Comparison of ENCODE assay signal across 22 cellular contexts in genomic region chr3:185351371-185351770, GRCh38. TPM values are rescaled to one million over a fixed set of nuclear protein-coding genes. Genes with fewer than 3 reads are reported as not detected.
DNase-seq lines count a peak whose midpoint lies in the region; ATAC-seq, FAIRE-seq and TF ChIP-seq lines count a peak whose summit lies in the region.
"Had no signal": no experiment of that assay in that cellular context is flagged by ENCODE, and none has a peak within 500 bp of the region (broad histone marks: within the 10 kb centered on the region; RNA-seq: fewer than 3 reads in every experiment).

No MANE protein-coding gene starts in this region.

- no TSS peak for BruUV-seq in IMR-90 (replicated peaks; lab: Mats Ljungman, UMichigan)

- intact Hi-C loops in IMR-90 (cut with micrococcal nuclease): loop anchor here (5.0 kb wide), 1 partner anchor 226 kb away; no protein-coding TSS in a partner anchor

- no peak overlapping the region for H3K14ac ChIP-seq in IMR-90 (replicated peaks; ENCODE audit: low read depth, low read length)
- H3K14ac ChIP-seq in mesenchymal stem cell (ENCODE audit: low read length in 2 of 2): no peak overlapping the region

- H3K18ac ChIP-seq in IMR-90 (ENCODE audit: low read depth, low read length) (no peak overlapping the region), mesenchymal stem cell (ENCODE audit: low read depth in 1 of 2, low read length in 2 of 2) (no peak overlapping the region)

- H3K23ac ChIP-seq in IMR-90 (ENCODE audit: low read depth, low read length): no peak overlapping the region
- no peak overlapping the region for H3K23ac ChIP-seq in mesenchymal stem cell (ENCODE audit: low read length in 2 of 2)

- H4K8ac ChIP-seq in IMR-90 (ENCODE audit: low read depth in 2 of 2, low read length in 2 of 2) (no peak overlapping the region), mesenchymal stem cell (ENCODE audit: low read length) (no peak overlapping the region)

- H3K9me1 ChIP-seq in IMR-90 (ENCODE audit: insufficient read depth, low read length): no peaks in the 10 kb centered on the region

- peak; percentile 40 for DNase-seq in AG20443 (ENCODE audit: low spot score)
- peak; percentile 49 for DNase-seq in IMR-90
- DNase-seq in epithelial cell of proximal tubule (ENCODE audit: low read depth): peak; percentile 87
- DNase-seq in mesenchymal stem cell: no peak
- no peak for DNase-seq in DMS79 (lab: John Stamatoyannopoulos, UW)
- no peak for DNase-seq in small intestine
- DNase-seq: activated CD4-positive, alpha-beta T cell treated with anti-CD3 and anti-CD28 coated beads for 36 hours; activated CD8-positive, alpha-beta memory T cell treated with anti-CD3 and anti-CD28 coated beads for 24 hours; activated T-cell treated with anti-CD3 and anti-CD28 coated beads, Interleukin-2, amount 50 U/mL, for 1 hour; C1 segment of cervical spinal cord; effector CD8-positive, alpha-beta T cell; Karpas-422; MV-4-11; NCI-H1694; NCI-H510A treated with DMSO at 0.1 percent for 48 hours; upper lobe of right lung had no signal

- TF ChIP-seq CTCF in IMR-90 (conservative IDR thresholded peaks at IDR 0.05; ENCODE audit: low read depth, low read length) (no peak), epithelial cell of proximal tubule (conservative IDR thresholded peaks at IDR 0.05; ENCODE audit: low read depth, low read length) (no peak)

- H3K56ac ChIP-seq in IMR-90 (ENCODE audit: extremely low read depth, insufficient read depth, low read length): no peak overlapping the region

- no peak overlapping the region for H2BK12ac ChIP-seq in mesenchymal stem cell (ENCODE audit: low read length in 2 of 2)

- H3K79me1 ChIP-seq in IMR-90 (ENCODE audit: low read depth in 1 of 2, low read length in 2 of 2) (no peaks in the 10 kb centered on the region), mesenchymal stem cell (replicated peaks; ENCODE audit: low read length, poor library complexity, severe bottlenecking) (peaks cover 10% of the 10 kb centered on the region)

- H3K4ac ChIP-seq in IMR-90 (ENCODE audit: low read depth, low read length) (no peak overlapping the region), mesenchymal stem cell (ENCODE audit: low read depth in 1 of 2, low read length in 2 of 2) (no peak overlapping the region)

- no peak overlapping the region for H2AFZ ChIP-seq in IMR-90 (replicated peaks; ENCODE audit: low read length, poor library complexity)
- H2AFZ ChIP-seq in mesenchymal stem cell (ENCODE audit: low read depth, low read length): no peak overlapping the region

- 83% methylated on average over 1 of the region's 2 CpGs; no CpG with 5 or more reads in 1 of the 2 experiments for WGBS in IMR-90 (ENCODE audit: extremely low coverage in 2 of 2, insufficient read length in 1 of 2), 2 experiments
- 93% methylated on average over 1 of the region's 2 CpGs for WGBS in mesenchymal stem cell
- WGBS in small intestine, 3 donors: 70 to 79% (median 78%) methylated on average over 2 of the region's 2 CpGs

- POLR2A ChIA-PET in IMR-90 (lab: Charles Lee; ENCODE audit: unreplicated experiment): no interaction called here

- H4K91ac ChIP-seq in IMR-90 (ENCODE audit: insufficient read depth, low read depth, low read length) (no peak overlapping the region), mesenchymal stem cell (ENCODE audit: low read length) (no peak overlapping the region)

- no peak overlapping the region for H4K5ac ChIP-seq in IMR-90 (ENCODE audit: low read depth, low read length)

- H3K4me1 ChIP-seq in IMR-90 (ENCODE audit: control insufficient read depth, insufficient read depth, low read length): no peaks in the 10 kb centered on the region
- H3K4me1 ChIP-seq in mesenchymal stem cell (ENCODE audit: control insufficient read depth, insufficient read depth, low read depth, low read length): no peaks in the 10 kb centered on the region
- no peaks in the 10 kb centered on the region for H3K4me1 ChIP-seq in small intestine (ENCODE audit: control insufficient read depth in 2 of 2, insufficient read depth in 1 of 2, low read depth in 1 of 2, low read length in 1 of 2)
- H3K4me1 ChIP-seq: upper lobe of right lung had no signal

- H3K36me3 ChIP-seq in IMR-90 (ENCODE audit: control insufficient read depth, insufficient read depth, low read length) (no peaks in the 10 kb centered on the region), mesenchymal stem cell (ENCODE audit: control insufficient read depth in 1 of 2, insufficient read depth in 2 of 2, low read depth in 1 of 2, low read length in 2 of 2) (no peaks in the 10 kb centered on the region), small intestine (ENCODE audit: control insufficient read depth in 2 of 2, insufficient read depth in 2 of 2, low read length in 2 of 2) (no peaks in the 10 kb centered on the region)
- H3K36me3 ChIP-seq: brain microvascular endothelial cell, upper lobe of right lung had no signal

- H3K4me3 ChIP-seq in IMR-90 (ENCODE audit: insufficient read depth, low read depth, low read length) (no peak overlapping the region), epithelial cell of proximal tubule (ENCODE audit: low read depth, low read length) (no peak overlapping the region), mesenchymal stem cell (ENCODE audit: insufficient read depth in 1 of 2, low read depth in 1 of 2, low read length in 2 of 2) (no peak overlapping the region), small intestine (ENCODE audit: low read depth in 1 of 2, low read length in 2 of 2) (no peak overlapping the region)
- H3K4me3 ChIP-seq: lung, upper lobe of right lung had no signal

- H2BK15ac ChIP-seq in IMR-90 (ENCODE audit: low read depth, low read length) (no peak overlapping the region), mesenchymal stem cell (ENCODE audit: low read depth, poor library complexity, severe bottlenecking) (no peak overlapping the region)

- no peak for FAIRE-seq in small intestine (lab: Jason Lieb, UNC)
- FAIRE-seq: HTR-8/SVneo had no signal

- TF ChIP-seq RAD21 in IMR-90 (IDR thresholded peaks at IDR 0.05; ENCODE audit: low read length): no peak

- no peak overlapping the region for H2BK120ac ChIP-seq in IMR-90 (ENCODE audit: low read depth, low read length)
- no peak overlapping the region for H2BK120ac ChIP-seq in mesenchymal stem cell (ENCODE audit: low read depth, low read length)

- H3K27ac ChIP-seq in IMR-90 (ENCODE audit: insufficient read depth, low read length) (no peak overlapping the region), mesenchymal stem cell (ENCODE audit: low read length, poor library complexity, severe bottlenecking) (peak overlapping the region; percentile 98), small intestine (ENCODE audit: low read depth in 1 of 2, low read length in 1 of 2) (no peak overlapping the region)
- H3K27ac ChIP-seq: upper lobe of right lung had no signal

- no peak overlapping the region for H2BK5ac ChIP-seq in IMR-90 (ENCODE audit: low read depth, low read length, poor library complexity, severe bottlenecking)
- H2BK5ac ChIP-seq in mesenchymal stem cell (ENCODE audit: low read depth, low read length, poor library complexity, severe bottlenecking): peak overlapping the region; percentile 73

- ATAC-seq in IMR-90 (ENCODE audit: low read depth) (no peak), HG03460 (IDR thresholded peaks at IDR 0.05; ENCODE audit: unreplicated experiment) (no peak), HG03196 (IDR thresholded peaks at IDR 0.05; ENCODE audit: unreplicated experiment) (no peak)
- ATAC-seq: activated CD4-positive, alpha-beta T cell treated with anti-CD3 and anti-CD28 coated beads for 36 hours; sciatic nerve; upper lobe of right lung had no signal

- H4K20me1 ChIP-seq in IMR-90 (ENCODE audit: insufficient read depth, low read length): no peaks in the 10 kb centered on the region

- H2AK5ac ChIP-seq in IMR-90 (ENCODE audit: low read depth, low read length) (no peak overlapping the region), mesenchymal stem cell (ENCODE audit: low read length, severe bottlenecking) (no peak overlapping the region)

- in situ Hi-C loops in IMR-90 (cut with MboI; ENCODE audit: low sequenced_read_pairs): no loop called here

- H3K9me3 ChIP-seq in IMR-90 (ENCODE audit: control insufficient read depth, insufficient read depth, low read length) (no peaks in the 10 kb centered on the region), mesenchymal stem cell (ENCODE audit: control insufficient read depth, low read length) (no peaks in the 10 kb centered on the region), small intestine (ENCODE audit: control insufficient read depth, low read depth) (no peaks in the 10 kb centered on the region)
- H3K9me3 ChIP-seq: upper lobe of right lung had no signal

- dilution Hi-C loops in IMR-90 (cut with HindIII; ENCODE audit: low sequenced_read_pairs, unreplicated experiment): no loop called here

- no peak overlapping the region for H2BK20ac ChIP-seq in IMR-90 (ENCODE audit: low read depth, low read length)

- H3K27me3 ChIP-seq in IMR-90 (ENCODE audit: control insufficient read depth, insufficient read depth, low read length): no peaks in the 10 kb centered on the region
- H3K27me3 ChIP-seq in mesenchymal stem cell (ENCODE audit: control insufficient read depth in 1 of 2, insufficient read depth in 1 of 2, low read length in 2 of 2): no peaks in the 10 kb centered on the region
- no peaks in the 10 kb centered on the region for H3K27me3 ChIP-seq in small intestine (ENCODE audit: control insufficient read depth in 2 of 2, insufficient read depth in 2 of 2, low read length in 2 of 2)
- H3K27me3 ChIP-seq: brain microvascular endothelial cell, upper lobe of right lung had no signal

- CTCF ChIA-PET in IMR-90 (lab: Yijun Ruan, JAX): no interaction called here

- H3K9ac ChIP-seq in IMR-90 (ENCODE audit: low read depth, low read length) (no peak overlapping the region), mesenchymal stem cell (ENCODE audit: low read length) (peak overlapping the region; percentile 17)

- TF ChIP-seq POLR2A in IMR-90 (IDR thresholded peaks at IDR 0.05; ENCODE audit: low read depth, low read length): no peak

- no peak overlapping the region for H3K4me2 ChIP-seq in IMR-90 (ENCODE audit: low read depth, low read length)
- no peak overlapping the region for H3K4me2 ChIP-seq in mesenchymal stem cell (ENCODE audit: low read length, poor library complexity, severe bottlenecking)

- no peak overlapping the region for H2AK9ac ChIP-seq in IMR-90 (replicated peaks; ENCODE audit: low read depth, low read length, poor library complexity)

TF ChIP-seq in IMR-90, 13 proteins besides CTCF, POLR2A, EP300 and RAD21 (continues in another document):
- TF ChIP-seq BHLHE40 (IDR thresholded peaks at IDR 0.05; ENCODE audit: low read depth, low read length) (no peak), SMC3 (IDR thresholded peaks at IDR 0.05; ENCODE audit: low read depth, low read length) (no peak), FOS (IDR thresholded peaks at IDR 0.05; ENCODE audit: low read depth, low read length) (no peak), MXI1 (IDR thresholded peaks at IDR 0.05; ENCODE audit: borderline replicate concordance, low read depth, low read length) (no peak)

RNA-seq across cellular contexts. Expression of gene MAP3K13, which starts 11.6 kb away (rescaled TPM):
- total RNA-seq in IMR-90 (2012; rRNA removed) (17.6 and 19.2 TPM in 2 replicates), epithelial cell of proximal tubule (14.5 and 20.0 TPM in 2 replicates)
- polyA plus RNA-seq in IMR-90 (2012; rRNA removed) (8.6 and 9.9 TPM in 2 replicates), small intestine (10 to 100 TPM; 20.3 to 42.0 (median 31.1) TPM)
- polyA plus RNA-seq in IMR-90 (2012; cell fraction: cytosol; rRNA removed): 2.5 and 2.8 TPM in 2 replicates
- polyA plus RNA-seq in IMR-90 (2012; cell fraction: nucleus; rRNA removed; ENCODE audit: low replicate concordance): 1.3 and 5.4 TPM in 2 replicates
- polyA plus RNA-seq in mesenchymal stem cell (2013, experiment 1 of 2): 34.5 TPM
- polyA plus RNA-seq in mesenchymal stem cell (2013, experiment 2 of 2): 37.7 TPM

Comparison
In these comparisons a context has a peak if more than half of its experiments do, and no peak if none do; other contexts are left out.
1. DNase-seq: peak in AG20443 (single experiment), IMR-90 (single experiment) and epithelial cell of proximal tubule (single experiment); none in mesenchymal stem cell (single experiment), DMS79 (single experiment) and small intestine (single experiment).